In the genomic region with DNA sequence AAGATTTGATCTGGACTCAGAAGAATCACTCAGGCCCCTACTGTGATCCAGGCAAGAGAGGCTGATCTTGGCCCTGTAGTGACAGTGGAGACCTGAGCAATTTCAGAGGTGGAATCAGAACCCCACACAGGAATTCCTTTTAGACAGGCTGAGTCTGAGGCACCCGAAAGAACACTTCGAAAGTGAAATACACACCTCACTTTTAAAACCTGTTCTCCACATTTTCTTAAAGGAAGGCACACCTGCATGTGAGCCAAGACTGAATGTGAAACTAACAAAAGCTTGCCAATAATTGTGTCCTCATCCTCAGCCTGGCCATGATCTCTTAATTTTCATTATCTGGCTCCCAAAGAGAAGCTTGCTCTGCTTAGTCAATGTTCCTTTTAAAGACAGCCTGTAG, we compare ENCODE assay signal across 15 cellular contexts. TPM values are rescaled to one million over a fixed set of nuclear protein-coding genes. Genes with fewer than 3 reads are reported as not detected.
DNase-seq lines count a peak whose midpoint lies in the region; ATAC-seq and TF ChIP-seq lines count a peak whose summit lies in the region.
"Had no signal": no experiment of that assay in that cellular context is flagged by ENCODE, and none has a peak within 500 bp of the region (broad histone marks: within the 10 kb centered on the region; RNA-seq: fewer than 3 reads in every experiment).

No MANE protein-coding gene starts in this region.

- 97 to 100% methylated on average over 2 of the region's 2 CpGs for WGBS in endodermal cell (ENCODE audit: insufficient coverage in 1 of 2, insufficient read length in 1 of 2), 2 experiments
- 70% methylated on average over 2 of the region's 2 CpGs; no CpG with 5 or more reads in 1 of the 2 donors for WGBS in transverse colon (ENCODE audit: low coverage in 1 of 2), 2 donors

- DNase-seq in GM20000 (ENCODE audit: low spot score) (peak; percentile 7), AML-193 (lab: John Stamatoyannopoulos, UW) (no peak), endodermal cell (no peak), transverse colon (no peak)
- no peak for DNase-seq in central memory CD8-positive, alpha-beta T cell (ENCODE audit: low spot score in 2 of 2)
- DNase-seq in stimulated activated CD4-positive, alpha-beta T cell treated with anti-CD3 and anti-CD28 coated beads, Interleukin-2, amount 100 ng/mL, for 48 hours: no peak
- DNase-seq: foreskin melanocyte; NCI-H1417 treated with DMSO at 0.1 percent for 48 hours; occipital lobe; PC-9; stimulated activated CD4-positive, alpha-beta T cell treated with anti-CD3 and anti-CD28 coated beads, Interleukin-4, amount 100 ng/mL, for 4 hours had no signal

- TF ChIP-seq POLR2A in GM18505 (IDR thresholded peaks at IDR 0.05; ENCODE audit: borderline replicate concordance, extremely low read depth, insufficient read depth, insufficient read length) (no peak), transverse colon (IDR thresholded peaks at IDR 0.05) (no peak)

- no peaks in the 10 kb centered on the region for H3K27me3 ChIP-seq in endodermal cell (ENCODE audit: control insufficient read depth, insufficient read depth, low read length, poor library complexity, severe bottlenecking)
- H3K27me3 ChIP-seq in transverse colon: no peaks in the 10 kb centered on the region

- no peaks in the 10 kb centered on the region for H3K27me3 Mint-ChIP-seq in central memory CD8-positive, alpha-beta T cell
- no peaks in the 10 kb centered on the region for H3K27me3 Mint-ChIP-seq in endodermal cell (ENCODE audit: insufficient read depth)

- no peaks in the 10 kb centered on the region for H3K36me3 Mint-ChIP-seq in central memory CD8-positive, alpha-beta T cell (ENCODE audit: insufficient read depth)
- H3K36me3 Mint-ChIP-seq in endodermal cell (ENCODE audit: low read depth): peaks cover 13% of the 10 kb centered on the region

- intact Hi-C loops in transverse colon (cut with DNase I; ENCODE audit: low total_unique reads): no loop called here

- H3K4me3 Mint-ChIP-seq in central memory CD8-positive, alpha-beta T cell: peak overlapping the region; percentile 13
- no peak overlapping the region for H3K4me3 Mint-ChIP-seq in endodermal cell

- H3K4me1 ChIP-seq in endodermal cell (ENCODE audit: control insufficient read depth, insufficient read depth, low read length) (peaks cover 6% of the 10 kb centered on the region), transverse colon (peaks cover 6 to 41% (median 11%) of the 10 kb centered on the region in 4 donors)

- no peak for TF ChIP-seq CTCF in GM20000 (IDR thresholded peaks at IDR 0.05; ENCODE audit: extremely low read depth, missing control alignments)
- no peak for TF ChIP-seq CTCF in endodermal cell (conservative IDR thresholded peaks at IDR 0.05)
- no peak for TF ChIP-seq CTCF in transverse colon (IDR thresholded peaks at IDR 0.05)

- TF ChIP-seq EP300 in transverse colon (IDR thresholded peaks at IDR 0.05; ENCODE audit: low read depth): no peak

- peak; percentile 42 for ATAC-seq in GM18505 (IDR thresholded peaks at IDR 0.05; ENCODE audit: unreplicated experiment)
- peak; percentile 46 for ATAC-seq in HG03025 (IDR thresholded peaks at IDR 0.05; ENCODE audit: low FRiP score, unreplicated experiment)
- no peak for ATAC-seq in central memory CD8-positive, alpha-beta T cell (replicated peaks; ENCODE audit: extremely low read depth, poor library complexity, severe bottlenecking)
- ATAC-seq: left lobe of liver had no signal

- H3K36me3 ChIP-seq in endodermal cell (ENCODE audit: control insufficient read depth, insufficient read depth, low read length) (peaks cover 46% of the 10 kb centered on the region), transverse colon (no peaks in the 10 kb centered on the region)
- H3K36me3 ChIP-seq: thoracic aorta had no signal

- no peak overlapping the region for H3K9ac ChIP-seq in endodermal cell (ENCODE audit: extremely low read depth, low read length, poor library complexity, severe bottlenecking)

- in situ Hi-C loops in transverse colon (cut with MboI; ENCODE audit: low pct_ligation_motif_present in 1 of 4, low pct_unique_long_range_greater_than_20kb in 1 of 4, low sequenced_read_pairs in 3 of 4): no loop called here

- no peaks in the 10 kb centered on the region for H3K9me3 Mint-ChIP-seq in central memory CD8-positive, alpha-beta T cell
- no peaks in the 10 kb centered on the region for H3K9me3 Mint-ChIP-seq in endodermal cell

- H3K4me1 Mint-ChIP-seq in central memory CD8-positive, alpha-beta T cell: peaks cover 38% of the 10 kb centered on the region
- H3K4me1 Mint-ChIP-seq in endodermal cell: peaks cover 41% of the 10 kb centered on the region

- no peak overlapping the region for H3K27ac ChIP-seq in endodermal cell (ENCODE audit: low read depth, low read length)
- H3K27ac ChIP-seq in transverse colon: no peak overlapping the region
- H3K27ac ChIP-seq: PC-9, thoracic aorta had no signal

- H3K4me3 ChIP-seq in endodermal cell (ENCODE audit: low read length) (no peak overlapping the region), transverse colon (no peak overlapping the region)
- H3K4me3 ChIP-seq: PC-9, thoracic aorta had no signal

- H3K9me3 ChIP-seq in endodermal cell (ENCODE audit: control insufficient read depth, low read length) (no peaks in the 10 kb centered on the region), transverse colon (no peaks in the 10 kb centered on the region)
- H3K9me3 ChIP-seq: thoracic aorta had no signal

- peak overlapping the region; percentile 87 for H3K27ac Mint-ChIP-seq in central memory CD8-positive, alpha-beta T cell (ENCODE audit: low read depth)
- no peak overlapping the region for H3K27ac Mint-ChIP-seq in endodermal cell

RNA-seq across cellular contexts. Expression of a gene that starts 32.2 kb away (rescaled TPM):
- total RNA-seq in endodermal cell: 10 to 100 TPM; 34.7 to 41.5 TPM
- 40.1 TPM for polyA plus RNA-seq in endodermal cell (2013, experiment 1 of 2)
- polyA plus RNA-seq in endodermal cell (2013, experiment 2 of 2): 41.6 TPM
- total RNA-seq in transverse colon: 100 to 1,000 TPM in 2 of 4 donors, 10 to 100 TPM in 2; 63.0 to 144 (median 97.8) TPM
- total RNA-seq: PC-9 had no signal
